ENCODE assay signal across 24 cellular contexts in the genomic region with DNA sequence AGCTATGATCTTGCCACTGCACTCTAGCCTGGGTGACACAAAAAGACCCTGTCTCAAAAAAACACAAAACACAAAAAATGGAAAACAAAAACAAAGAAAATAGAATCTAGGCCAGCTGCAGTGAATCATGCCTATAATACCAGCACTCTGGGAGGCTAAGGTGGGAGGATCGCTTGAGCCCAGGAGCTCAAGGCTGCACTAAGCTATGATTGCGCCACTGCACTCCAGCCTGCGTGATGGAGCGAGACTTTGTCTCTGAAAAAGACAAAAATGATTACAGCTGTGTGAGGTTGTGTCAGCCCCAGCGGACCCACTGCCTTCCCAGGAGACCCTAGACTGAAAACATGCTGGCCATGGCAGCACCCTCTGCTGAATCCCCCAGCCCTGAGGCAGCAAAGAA.
"Had no signal": no experiment of that assay in that cellular context is flagged by ENCODE, and none has a peak within 500 bp of the region (broad histone marks: within the 10 kb centered on the region; RNA-seq: fewer than 3 reads in every experiment).

No MANE protein-coding gene starts in this region.

- H3K4me1 ChIP-seq: heart left ventricle, left ventricle myocardium inferior, prostate gland, sigmoid colon, spleen, suprapubic skin, tibial artery, upper lobe of right lung had no signal

- H3K4me1 Mint-ChIP-seq: memory B cell; neural crest cell; stimulated activated effector memory CD8-positive, alpha-beta T cell treated with anti-CD3 and anti-CD28 coated beads, Interleukin-12 subunit alpha, Interleukin-12 subunit beta, amount 100 ng/mL, for 72 hours had no signal

- H3K27ac ChIP-seq: heart left ventricle, left ventricle myocardium inferior, neutrophil, ovary, sigmoid colon, spleen, suprapubic skin, thoracic aorta, tibial artery, upper lobe of right lung had no signal

- H3K36me3 Mint-ChIP-seq: memory B cell; natural killer cell treated with Interleukin-12 subunit alpha and Interleukin-12 subunit beta and Interleukin-15 and Interleukin-18, amount 100 ng/mL, for 72 hours; stimulated activated effector memory CD8-positive, alpha-beta T cell treated with anti-CD3 and anti-CD28 coated beads, Interleukin-12 subunit alpha, Interleukin-12 subunit beta, amount 100 ng/mL, for 72 hours had no signal

- H3K9me3 Mint-ChIP-seq: natural killer cell treated with Interleukin-12 subunit alpha and Interleukin-12 subunit beta and Interleukin-15 and Interleukin-18, amount 100 ng/mL, for 72 hours; neural crest cell; stimulated activated effector memory CD8-positive, alpha-beta T cell treated with anti-CD3 and anti-CD28 coated beads, Interleukin-12 subunit alpha, Interleukin-12 subunit beta, amount 100 ng/mL, for 72 hours had no signal

- H3K36me3 ChIP-seq: heart left ventricle, left ventricle myocardium inferior, neutrophil, ovary, prostate gland, sigmoid colon, spleen, suprapubic skin, thoracic aorta, tibial artery, upper lobe of right lung had no signal

- H3K4me3 Mint-ChIP-seq: memory B cell; naive thymus-derived CD4-positive, alpha-beta T cell; natural killer cell treated with Interleukin-12 subunit alpha and Interleukin-12 subunit beta and Interleukin-15 and Interleukin-18, amount 100 ng/mL, for 72 hours; neural crest cell; stimulated activated effector memory CD8-positive, alpha-beta T cell treated with anti-CD3 and anti-CD28 coated beads, Interleukin-12 subunit alpha, Interleukin-12 subunit beta, amount 100 ng/mL, for 72 hours; stimulated activated naive CD8-positive, alpha-beta T cell treated with anti-CD3 and anti-CD28 coated beads, Interleukin-15, Interleukin-2, amounts not matched to agents 100 ng/mL and 50 ng/mL, for 24 hours had no signal

- H3K4me3 ChIP-seq: heart left ventricle, left ventricle myocardium inferior, mucosa of descending colon, ovary, prostate gland, sigmoid colon, spleen, suprapubic skin, thoracic aorta, tibial artery, upper lobe of right lung had no signal

- H3K27ac Mint-ChIP-seq: memory B cell; naive thymus-derived CD4-positive, alpha-beta T cell; natural killer cell treated with Interleukin-12 subunit alpha and Interleukin-12 subunit beta and Interleukin-15 and Interleukin-18, amount 100 ng/mL, for 72 hours; stimulated activated effector memory CD8-positive, alpha-beta T cell treated with anti-CD3 and anti-CD28 coated beads, Interleukin-12 subunit alpha, Interleukin-12 subunit beta, amount 100 ng/mL, for 72 hours; stimulated activated naive CD8-positive, alpha-beta T cell treated with anti-CD3 and anti-CD28 coated beads, Interleukin-15, Interleukin-2, amounts not matched to agents 100 ng/mL and 50 ng/mL, for 24 hours had no signal

- H3K27me3 ChIP-seq: ovary had no signal

- H3K9me3 ChIP-seq: mucosa of descending colon, neutrophil, ovary, prostate gland, sigmoid colon, suprapubic skin, thoracic aorta, upper lobe of right lung had no signal

- DNase-seq: heart left ventricle; islet precursor cell; left ventricle myocardium inferior; mucosa of descending colon; naive thymus-derived CD4-positive, alpha-beta T cell; ovary; retina; right cardiac atrium; sigmoid colon; small intestine; spleen; stimulated activated CD4-positive, alpha-beta T cell treated with anti-CD3 and anti-CD28 coated beads, Interleukin-4, amount 100 ng/mL, for 24 hours; stimulated activated naive CD4-positive, alpha-beta T cell; tibial artery; upper lobe of right lung had no signal
